In genomic region chr14:64541971-64542838, GRCh38 we compare ENCODE assay signal across 9 cellular contexts. TPM values are rescaled to one million over a fixed set of nuclear protein-coding genes. Genes with fewer than 3 reads are reported as not detected.
A peak's percentile ranks its signal among the peaks of the same experiment; 100 is the strongest.
DNase-seq lines count a peak whose midpoint lies in the region; ATAC-seq and TF ChIP-seq lines count a peak whose summit lies in the region.
"Had no signal": no experiment of that assay in that cellular context is flagged by ENCODE, and none has a peak within 500 bp of the region (broad histone marks: within the 10 kb centered on the region; RNA-seq: fewer than 3 reads in every experiment).

No MANE protein-coding gene starts in this region.

- peaks cover 44% of the 10 kb centered on the region for H3K4me1 Mint-ChIP-seq in GM23338
- peaks cover 42% of the 10 kb centered on the region for H3K4me1 Mint-ChIP-seq in activated T-helper 1 cell treated with anti-CD3 and anti-CD28 coated beads, Interleukin-12 subunit alpha, Interleukin-12 subunit beta, Interleukin-2, Interleukin-4 antibody, amounts not matched to agents 30 ng/mL and 10 ng/mL and 1 ng/mL, durations not matched to agents 14 hours and 24 hours and 36 hours (ENCODE audit: low read depth)

- H3K36me3 ChIP-seq in GM23338 (ENCODE audit: insufficient read depth) = no peaks in the 10 kb centered on the region
- H3K36me3 ChIP-seq in skeletal muscle tissue (ENCODE audit: control insufficient read depth in 3 of 3, insufficient read depth in 3 of 3, low read length in 3 of 3) = no peaks in the 10 kb centered on the region
- no peaks in the 10 kb centered on the region for H3K36me3 ChIP-seq in hepatocyte (replicated peaks; ENCODE audit: insufficient read depth, low read depth)

- peak overlapping the region; percentile 10; the same call in 1 of the 2 replicates for H3K27ac Mint-ChIP-seq in GM23338
- H3K27ac Mint-ChIP-seq in activated T-helper 1 cell treated with anti-CD3 and anti-CD28 coated beads, Interleukin-12 subunit alpha, Interleukin-12 subunit beta, Interleukin-2, Interleukin-4 antibody, amounts not matched to agents 30 ng/mL and 10 ng/mL and 1 ng/mL, durations not matched to agents 14 hours and 24 hours and 36 hours = no peak overlapping the region

- H3K27ac ChIP-seq in GM23338 (ENCODE audit: low read depth) (no peak overlapping the region), right cardiac atrium (ENCODE audit: low read length) (no peak overlapping the region), skeletal muscle tissue (ENCODE audit: low read depth, low read length) (no peak overlapping the region), hepatocyte (no peak overlapping the region)

- no peaks in the 10 kb centered on the region for H3K9me3 ChIP-seq in right cardiac atrium (ENCODE audit: control insufficient read depth, low read length)
- no peaks in the 10 kb centered on the region for H3K9me3 ChIP-seq in skeletal muscle tissue (ENCODE audit: control insufficient read depth in 3 of 3, low read length in 3 of 3)
- H3K9me3 ChIP-seq in hepatocyte (ENCODE audit: low read depth) = no peaks in the 10 kb centered on the region

- H2AFZ ChIP-seq in GM23338 (no peak overlapping the region), hepatocyte (no peak overlapping the region)

- no peaks in the 10 kb centered on the region for H3K9me2 ChIP-seq in GM23338 (ENCODE audit: insufficient read depth)
- no peaks in the 10 kb centered on the region for H3K9me2 ChIP-seq in hepatocyte (replicated peaks; ENCODE audit: insufficient read depth)

- H3K4me3 Mint-ChIP-seq in GM23338 = peak overlapping the region; percentile 72
- H3K4me3 Mint-ChIP-seq in activated T-helper 1 cell treated with anti-CD3 and anti-CD28 coated beads, Interleukin-12 subunit alpha, Interleukin-12 subunit beta, Interleukin-2, Interleukin-4 antibody, amounts not matched to agents 30 ng/mL and 10 ng/mL and 1 ng/mL, durations not matched to agents 14 hours and 24 hours and 36 hours = peak overlapping the region; percentile 75

- no peaks in the 10 kb centered on the region for H3F3A ChIP-seq in GM23338 (replicated peaks; ENCODE audit: low read depth)

- TF ChIP-seq CTCF in GM23338 (conservative IDR thresholded peaks at IDR 0.05; ENCODE audit: low read depth in 2 of 2) = no peak
- no peak for TF ChIP-seq CTCF in hepatocyte (IDR thresholded peaks at IDR 0.05; ENCODE audit: poor library complexity)

- peaks cover 19% of the 10 kb centered on the region for H3K27me3 ChIP-seq in GM23338 (ENCODE audit: insufficient read depth)
- H3K27me3 ChIP-seq in right cardiac atrium (ENCODE audit: control insufficient read depth, insufficient read depth) = no peaks in the 10 kb centered on the region
- peaks cover 0 to 5% (median 0%) of the 10 kb centered on the region in 3 donors for H3K27me3 ChIP-seq in skeletal muscle tissue (ENCODE audit: control insufficient read depth in 3 of 3, insufficient read depth in 3 of 3, low read length in 3 of 3)
- no peaks in the 10 kb centered on the region for H3K27me3 ChIP-seq in hepatocyte

- DNase-seq in GM23338 (ENCODE audit: low spot score) (peak; percentile 60), right cardiac atrium (peak; percentile 21 to 63 (median 46)), HK-2 (ENCODE audit: unreplicated experiment) (no peak), hepatocyte (ENCODE audit: low spot score) (no peak), activated gamma-delta T cell (lab: John Stamatoyannopoulos, UW) (no peak)
- DNase-seq in activated T-helper 1 cell treated with anti-CD3 and anti-CD28 coated beads, Interleukin-12 subunit alpha, Interleukin-12 subunit beta, Interleukin-2, Interleukin-4 antibody, amounts not matched to agents 30 ng/mL and 10 ng/mL and 1 ng/mL, durations not matched to agents 14 hours and 24 hours and 36 hours (ENCODE audit: low spot score) = no peak
- DNase-seq: Karpas-422 had no signal

- H3K9me3 Mint-ChIP-seq in GM23338 = peaks cover 28% of the 10 kb centered on the region
- H3K9me3 Mint-ChIP-seq in activated T-helper 1 cell treated with anti-CD3 and anti-CD28 coated beads, Interleukin-12 subunit alpha, Interleukin-12 subunit beta, Interleukin-2, Interleukin-4 antibody, amounts not matched to agents 30 ng/mL and 10 ng/mL and 1 ng/mL, durations not matched to agents 14 hours and 24 hours and 36 hours = peaks cover 11% of the 10 kb centered on the region

- peak overlapping the region; percentile 75 for H3K4me2 ChIP-seq in GM23338
- H3K4me2 ChIP-seq in hepatocyte = no peak overlapping the region

- WGBS in right cardiac atrium = 10% methylated on average over 61 of the region's 61 CpGs
- 97% methylated on average over 61 of the region's 61 CpGs for WGBS in hepatocyte (ENCODE audit: low lambda C conversion rate, missing lambda C conversion rate)

- H3K36me3 Mint-ChIP-seq in GM23338 (ENCODE audit: low read depth) = peaks cover 29% of the 10 kb centered on the region
- H3K36me3 Mint-ChIP-seq in activated T-helper 1 cell treated with anti-CD3 and anti-CD28 coated beads, Interleukin-12 subunit alpha, Interleukin-12 subunit beta, Interleukin-2, Interleukin-4 antibody, amounts not matched to agents 30 ng/mL and 10 ng/mL and 1 ng/mL, durations not matched to agents 14 hours and 24 hours and 36 hours (ENCODE audit: low read depth) = peaks cover 10% of the 10 kb centered on the region

- ATAC-seq in GM23338 (no peak), right cardiac atrium (no peak), GM21528 (IDR thresholded peaks at IDR 0.05; ENCODE audit: low FRiP score, unreplicated experiment) (no peak)

- H4K20me1 ChIP-seq in GM23338 (replicated peaks; ENCODE audit: insufficient read depth) (no peaks in the 10 kb centered on the region), hepatocyte (ENCODE audit: insufficient read depth, poor library complexity, severe bottlenecking) (no peaks in the 10 kb centered on the region)

- H3K27me3 Mint-ChIP-seq in GM23338 (ENCODE audit: insufficient read depth, low read depth, poor library complexity) = peaks cover 26% of the 10 kb centered on the region
- H3K27me3 Mint-ChIP-seq in activated T-helper 1 cell treated with anti-CD3 and anti-CD28 coated beads, Interleukin-12 subunit alpha, Interleukin-12 subunit beta, Interleukin-2, Interleukin-4 antibody, amounts not matched to agents 30 ng/mL and 10 ng/mL and 1 ng/mL, durations not matched to agents 14 hours and 24 hours and 36 hours (ENCODE audit: insufficient read depth) = peaks cover 57% of the 10 kb centered on the region

- H3K79me2 ChIP-seq in GM23338 (replicated peaks; ENCODE audit: insufficient read depth) (peaks cover 42% of the 10 kb centered on the region), hepatocyte (no peaks in the 10 kb centered on the region)

- H3K9ac ChIP-seq in skeletal muscle tissue (ENCODE audit: low read depth in 1 of 3, low read length in 3 of 3) = peak overlapping the region; percentile 35 to 83 (median 77)

- H3K4me3 ChIP-seq in GM23338 (peak overlapping the region; percentile 54), right cardiac atrium (ENCODE audit: low read length) (peak overlapping the region; percentile 41), skeletal muscle tissue (ENCODE audit: low read length in 3 of 3) (peak overlapping the region; percentile 91 to 96 (median 93)), hepatocyte (no peak overlapping the region)

- intact Hi-C loops in activated T-helper 1 cell treated with anti-CD3 and anti-CD28 coated beads, Interleukin-12 subunit alpha, Interleukin-12 subunit beta, Interleukin-2, Interleukin-4 antibody, amounts not matched to agents 30 ng/mL and 10 ng/mL and 1 ng/mL, durations not matched to agents 14 hours and 24 hours and 36 hours (cut with micrococcal nuclease) = loop anchor here (5.0 to 10.0 kb wide), 3 partner anchors 165 to 343 kb away; no protein-coding TSS in a partner anchor
- intact Hi-C loops in right cardiac atrium (cut with DNase I) = loop anchor here (2.0 to 10.0 kb wide), 3 partner anchors 93 to 95 kb away; no protein-coding TSS in a partner anchor

- H3K4me1 ChIP-seq in GM23338 (ENCODE audit: insufficient read depth) (peaks cover 13% of the 10 kb centered on the region; the same call in 1 of the 2 replicates), right cardiac atrium (ENCODE audit: control insufficient read depth, insufficient read depth, low read length) (no peaks in the 10 kb centered on the region), skeletal muscle tissue (ENCODE audit: control insufficient read depth in 3 of 3, insufficient read depth in 3 of 3, low read length in 3 of 3) (peaks cover 18 to 24% (median 23%) of the 10 kb centered on the region in 3 donors), hepatocyte (ENCODE audit: insufficient read depth) (peaks cover 6% of the 10 kb centered on the region)

RNA-seq across cellular contexts. Expression of gene HSPA2, which starts 1.7 kb away (rescaled TPM):
- total RNA-seq in GM23338 (2014; rRNA removed; shearing (Covaris generic)) = 114 and 130 TPM in 2 replicates
- polyA plus RNA-seq in GM23338 (2016; fragmentation: Nextera tagmentation; extraction: Ambion mirVana) (86.1 and 88.5 TPM in 2 replicates), right cardiac atrium (45.9 TPM), hepatocyte (2.9 and 5.0 TPM in 2 replicates)
- total RNA-seq in activated T-helper 1 cell treated with anti-CD3 and anti-CD28 coated beads, Interleukin-12 subunit alpha, Interleukin-12 subunit beta, Interleukin-2, Interleukin-4 antibody, amounts not matched to agents 30 ng/mL and 10 ng/mL and 1 ng/mL, durations not matched to agents 14 hours and 24 hours and 36 hours = 11.2 and 11.6 TPM in 2 replicates
- total RNA-seq in right cardiac atrium (100 to 1,000 TPM in 1 of 4 donors, 10 to 100 TPM in 3; 41.6 to 113 (median 56.9) TPM), skeletal muscle tissue (11.0 TPM), hepatocyte (0.93 and 3.3 TPM in 2 replicates)

RNA-seq across cellular contexts. Expression of gene PPP1R36, which starts 7.6 kb away (rescaled TPM):
- total RNA-seq in GM23338 (2014; rRNA removed; shearing (Covaris generic)) = 0.42 TPM in 1 of 2 replicates, not detected in the other
- polyA plus RNA-seq in GM23338 (2016; fragmentation: Nextera tagmentation; extraction: Ambion mirVana) (0.45 and 1.4 TPM in 2 replicates), right cardiac atrium (0.72 TPM), hepatocyte (0.11 TPM in 1 of 2 replicates, not detected in the other)
- not detected in 2 replicates for total RNA-seq in activated T-helper 1 cell treated with anti-CD3 and anti-CD28 coated beads, Interleukin-12 subunit alpha, Interleukin-12 subunit beta, Interleukin-2, Interleukin-4 antibody, amounts not matched to agents 30 ng/mL and 10 ng/mL and 1 ng/mL, durations not matched to agents 14 hours and 24 hours and 36 hours
- total RNA-seq in right cardiac atrium (1 to 10 TPM in 1 of 4 donors, under 1 TPM in 3; 0.44 to 1.3 (median 0.58) TPM), skeletal muscle tissue (0.52 TPM), hepatocyte (0.20 and 0.23 TPM in 2 replicates)

RNA-seq across cellular contexts. Expression of gene ZBTB1, which starts 37.6 kb away (rescaled TPM):
- 32.5 and 33.0 TPM in 2 replicates for total RNA-seq in GM23338 (2014; rRNA removed; shearing (Covaris generic))
- polyA plus RNA-seq in GM23338 (2016; fragmentation: Nextera tagmentation; extraction: Ambion mirVana) (10.3 and 11.2 TPM in 2 replicates), right cardiac atrium (10.3 TPM), hepatocyte (23.6 and 30.3 TPM in 2 replicates)
- total RNA-seq in activated T-helper 1 cell treated with anti-CD3 and anti-CD28 coated beads, Interleukin-12 subunit alpha, Interleukin-12 subunit beta, Interleukin-2, Interleukin-4 antibody, amounts not matched to agents 30 ng/mL and 10 ng/mL and 1 ng/mL, durations not matched to agents 14 hours and 24 hours and 36 hours = 41.2 and 46.8 TPM in 2 replicates
- total RNA-seq in right cardiac atrium (10 to 100 TPM; 24.0 to 27.6 (median 24.8) TPM), skeletal muscle tissue (32.9 TPM), hepatocyte (60.4 and 65.3 TPM in 2 replicates)

RNA-seq across cellular contexts. Expression of gene ZBTB25, which starts 38.6 kb away (rescaled TPM):
- total RNA-seq in GM23338 (2014; rRNA removed; shearing (Covaris generic)) = 8.0 and 8.9 TPM in 2 replicates
- polyA plus RNA-seq in GM23338 (2016; fragmentation: Nextera tagmentation; extraction: Ambion mirVana) (4.1 and 5.8 TPM in 2 replicates), right cardiac atrium (8.0 TPM), hepatocyte (7.0 and 8.4 TPM in 2 replicates)
- 18.6 and 19.6 TPM in 2 replicates for total RNA-seq in activated T-helper 1 cell treated with anti-CD3 and anti-CD28 coated beads, Interleukin-12 subunit alpha, Interleukin-12 subunit beta, Interleukin-2, Interleukin-4 antibody, amounts not matched to agents 30 ng/mL and 10 ng/mL and 1 ng/mL, durations not matched to agents 14 hours and 24 hours and 36 hours
- total RNA-seq in right cardiac atrium (10 to 100 TPM; 14.1 to 18.4 (median 16.4) TPM), skeletal muscle tissue (5.7 TPM), hepatocyte (7.2 and 8.4 TPM in 2 replicates)

Comparison
In these comparisons a context has a peak if more than half of its experiments do, and no peak if none do; other contexts are left out.
1. DNase-seq: peak in GM23338 (single experiment) and right cardiac atrium (3 of 3); none in activated T-helper 1 cell treated with anti-CD3 and anti-CD28 coated beads, Interleukin-12 subunit alpha, Interleukin-12 subunit beta, Interleukin-2, Interleukin-4 antibody, amounts not matched to agents 30 ng/mL and 10 ng/mL and 1 ng/mL, durations not matched to agents 14 hours and 24 hours and 36 hours (single experiment), HK-2 (single experiment), hepatocyte (single experiment) and activated gamma-delta T cell (single experiment).